In the genomic region with DNA sequence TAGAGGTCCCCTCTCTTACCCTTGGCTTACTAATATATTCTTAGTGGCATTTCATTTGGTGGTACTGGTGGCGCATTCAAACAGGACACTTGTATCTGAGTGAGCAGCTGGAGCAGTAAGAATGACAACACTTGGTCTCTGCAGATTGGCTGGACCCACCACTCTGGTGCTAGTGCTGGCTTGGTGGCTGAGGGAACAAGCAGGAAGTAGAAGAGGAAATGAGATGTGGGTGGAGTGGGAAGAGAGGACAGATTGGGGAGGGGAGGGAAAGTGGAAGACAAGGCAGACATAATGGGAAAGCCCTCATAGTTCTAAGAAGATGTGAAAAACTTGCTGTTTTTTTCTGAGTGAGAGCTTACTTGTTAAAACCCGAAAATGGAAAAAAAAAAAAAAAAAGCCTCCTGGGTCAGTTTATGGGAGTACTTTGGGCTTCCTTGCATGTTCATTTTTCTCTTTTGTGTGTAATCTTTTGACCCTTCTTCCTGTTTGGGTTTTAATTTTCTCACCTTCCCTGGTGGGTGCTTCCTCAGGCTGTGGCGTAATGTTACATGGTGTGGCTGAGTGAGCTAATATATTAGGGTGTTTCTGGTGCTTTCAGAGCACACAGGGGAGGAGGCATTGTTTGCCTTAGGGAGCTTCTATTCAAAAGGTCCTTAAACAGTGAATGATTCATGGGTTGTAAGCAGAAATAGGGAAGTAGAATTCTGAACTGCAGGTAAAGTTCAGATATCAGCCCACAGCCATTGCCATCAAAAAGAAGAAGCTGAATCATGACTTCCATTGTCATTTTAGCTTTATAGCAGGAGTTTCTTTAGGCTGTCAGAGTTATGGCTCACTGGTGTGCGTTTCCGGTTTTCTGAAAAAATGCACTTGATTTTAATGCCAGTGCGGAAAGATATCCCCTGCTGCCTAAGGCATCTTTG, we compare ENCODE assay signal across 8 cellular contexts. TPM values are rescaled to one million over a fixed set of nuclear protein-coding genes. Genes with fewer than 3 reads are reported as not detected.
DNase-seq lines count a peak whose midpoint lies in the region; ATAC-seq, FAIRE-seq and TF ChIP-seq lines count a peak whose summit lies in the region.

No MANE protein-coding gene starts in this region.

- DNase-seq in OCI-M1 (lab: John Stamatoyannopoulos, UW) (peak; percentile 92), mammary epithelial cell (peak; percentile 71), mucosa of gallbladder (ENCODE audit: low spot score) (peak; percentile 21), GM12892 (ENCODE audit: insufficient read length) (no peak), uterus (no peak)

- no peak for FAIRE-seq in GM12892 (lab: Jason Lieb, UNC)

- H3K9ac ChIP-seq in BLaER1 treated with 17β-estradiol and CSF1 and Interleukin-3, amounts not matched to agents 10 nM and 100 nM, result peak overlapping the region in 10 of 11 experiments; percentile 35 to 69 (median 64); a peak in 19 of 22 replicates
- no peak overlapping the region for H3K9ac ChIP-seq in mammary epithelial cell (ENCODE audit: insufficient read depth, low read length)

- TF ChIP-seq POLR2A in GM12892 (IDR thresholded peaks at IDR 0.05; ENCODE audit: low read depth, low read length) (no peak), uterus (IDR thresholded peaks at IDR 0.05) (no peak)

- BruUV-seq in mammary epithelial cell (replicated peaks; lab: Mats Ljungman, UMichigan), result no TSS peak

- intact Hi-C loops in mammary epithelial cell (cut with micrococcal nuclease) (no loop called here), uterus (cut with DNase I; ENCODE audit: low total_unique reads) (no loop called here)

- peaks cover 0 to 34% (median 0%) of the 10 kb centered on the region in 11 experiments; a peak in 7 of 22 replicates for H4K20me1 ChIP-seq in BLaER1 treated with 17β-estradiol and CSF1 and Interleukin-3, amounts not matched to agents 10 nM and 100 nM
- H4K20me1 ChIP-seq in mammary epithelial cell (ENCODE audit: insufficient read depth, low read length), result no peaks in the 10 kb centered on the region

- no peak overlapping the region for H2AFZ ChIP-seq in mammary epithelial cell (ENCODE audit: low read depth, low read length)

- H3K27me3 ChIP-seq in BLaER1 treated with 17β-estradiol and CSF1 and Interleukin-3, amounts not matched to agents 10 nM and 100 nM, result no peaks in the 10 kb centered on the region
- H3K27me3 ChIP-seq in mammary epithelial cell (ENCODE audit: insufficient read depth, low read length) (no peaks in the 10 kb centered on the region), uterus (no peaks in the 10 kb centered on the region)

- WGBS in mammary epithelial cell (ENCODE audit: low coverage, missing lambda C conversion rate), result 85% methylated on average over 6 of the region's 6 CpGs

- peaks cover 20 to 68% (median 52%) of the 10 kb centered on the region in 11 experiments for H3K36me3 ChIP-seq in BLaER1 treated with 17β-estradiol and CSF1 and Interleukin-3, amounts not matched to agents 10 nM and 100 nM
- H3K36me3 ChIP-seq in mammary epithelial cell (ENCODE audit: insufficient read depth, low read length), result no peaks in the 10 kb centered on the region
- no peaks in the 10 kb centered on the region for H3K36me3 ChIP-seq in uterus

- peak overlapping the region; percentile 30 to 86 (median 81); a peak in 21 of 22 replicates for H3K27ac ChIP-seq in BLaER1 treated with 17β-estradiol and CSF1 and Interleukin-3, amounts not matched to agents 10 nM and 100 nM
- H3K27ac ChIP-seq in mammary epithelial cell (ENCODE audit: insufficient read depth, low read depth, low read length) (no peak overlapping the region), uterus (no peak overlapping the region)

- H3K9me3 ChIP-seq in BLaER1 treated with 17β-estradiol and CSF1 and Interleukin-3, amounts not matched to agents 10 nM and 100 nM (replicated peaks in 1 of 11), result peaks cover 0 to 3% (median 0%) of the 10 kb centered on the region in 11 experiments; a peak in 2 of 22 replicates
- H3K9me3 ChIP-seq in mammary epithelial cell (replicated peaks; ENCODE audit: insufficient read depth, low read length) (no peaks in the 10 kb centered on the region), uterus (no peaks in the 10 kb centered on the region)

- ATAC-seq in GM18907 (IDR thresholded peaks at IDR 0.05; ENCODE audit: unreplicated experiment) (peak; percentile 96), HG03039 (IDR thresholded peaks at IDR 0.05; ENCODE audit: unreplicated experiment) (peak; percentile 85)

- H3K79me2 ChIP-seq in mammary epithelial cell (ENCODE audit: insufficient read depth, low read length), result peaks cover 15% of the 10 kb centered on the region

- in situ Hi-C loops in mammary epithelial cell (cut with MboI; ENCODE audit: low sequenced_read_pairs in 2 of 2), result no loop called here

- peaks cover 36 to 65% (median 51%) of the 10 kb centered on the region in 10 experiments for H3K4me1 ChIP-seq in BLaER1 treated with 17β-estradiol and CSF1 and Interleukin-3, amounts not matched to agents 10 nM and 100 nM
- H3K4me1 ChIP-seq in mammary epithelial cell (ENCODE audit: insufficient read depth, low read length) (peaks cover 12% of the 10 kb centered on the region), uterus (no peaks in the 10 kb centered on the region)

- dilution Hi-C loops in mammary epithelial cell (cut with HindIII; ENCODE audit: low sequenced_read_pairs), result no loop called here

- CTCF ChIA-PET in mammary epithelial cell (lab: Charles Lee; ENCODE audit: low non-redundant PET), result no interaction called here

- H3K4me2 ChIP-seq in BLaER1 treated with 17β-estradiol and CSF1 and Interleukin-3, amounts not matched to agents 10 nM and 100 nM, result peak overlapping the region; percentile 57 to 92 (median 81)
- peak overlapping the region; percentile 12 for H3K4me2 ChIP-seq in mammary epithelial cell (ENCODE audit: insufficient read depth, low read depth, low read length)

- H3K4me3 ChIP-seq in BLaER1 treated with 17β-estradiol and CSF1 and Interleukin-3, amounts not matched to agents 10 nM and 100 nM, result peak overlapping the region in 8 of 10 experiments; percentile 6 to 47 (median 30); a peak in 9 of 20 replicates
- H3K4me3 ChIP-seq in mammary epithelial cell (replicated peaks in 1 of 3; ENCODE audit: insufficient read depth in 1 of 3, low read depth in 2 of 3, low read length in 3 of 3) (no peak overlapping the region), uterus (no peak overlapping the region)

- TF ChIP-seq CTCF in mammary epithelial cell (conservative IDR thresholded peaks at IDR 0.05 in 1 of 2, IDR thresholded peaks at IDR 0.05 in 1 of 2; ENCODE audit: extremely low read depth in 1 of 2, insufficient read depth in 1 of 2, low read depth in 1 of 2, low read length in 2 of 2), result no peak
- TF ChIP-seq CTCF in uterus (IDR thresholded peaks at IDR 0.05), result no peak

RNA-seq across cellular contexts. Expression of a gene that starts 52.3 kb away (rescaled TPM):
- total RNA-seq in mammary epithelial cell (10 to 100 TPM; 32.8 to 38.4 TPM), mucosa of gallbladder (47.9 TPM), uterus (100 to 1,000 TPM in 1 of 4 donors, 10 to 100 TPM in 3; 21.1 to 134 (median 35.1) TPM)
- polyA plus RNA-seq in mammary epithelial cell, result 26.0 TPM
- 63.0 TPM for polyA minus RNA-seq in mammary epithelial cell
- 1.2 TPM for polyA plus RNA-seq in GM12892 (2012; ENCODE audit: missing spikeins)

Comparison
In these comparisons a context has a peak if more than half of its experiments do, and no peak if none do; other contexts are left out.
1. H3K27ac ChIP-seq: peak in BLaER1 treated with 17β-estradiol and CSF1 and Interleukin-3, amounts not matched to agents 10 nM and 100 nM (11 of 11); none in mammary epithelial cell (single experiment) and uterus (0 of 2).
2. H3K4me3 ChIP-seq: peak in BLaER1 treated with 17β-estradiol and CSF1 and Interleukin-3, amounts not matched to agents 10 nM and 100 nM (8 of 10); none in mammary epithelial cell (0 of 3) and uterus (0 of 2).
3. DNase-seq: peak in OCI-M1 (single experiment), mammary epithelial cell (single experiment) and mucosa of gallbladder (single experiment); none in GM12892 (single experiment) and uterus (0 of 2).